Comparison of ENCODE assay signal across 8 cellular contexts in genomic region chr12:122527478-122527944, GRCh38. TPM values are rescaled to one million over a fixed set of nuclear protein-coding genes. Genes with fewer than 3 reads are reported as not detected.
A peak's percentile ranks its signal among the peaks of the same experiment; 100 is the strongest.
DNase-seq lines count a peak whose midpoint lies in the region; ATAC-seq and TF ChIP-seq lines count a peak whose summit lies in the region.

No MANE protein-coding gene starts in this region.

- H3K27ac ChIP-seq in DND-41 (ENCODE audit: low read length) (peak overlapping the region; percentile 97), KMS-11 (peak overlapping the region; percentile 100), WERI-Rb-1 (peak overlapping the region; percentile 96), gastroesophageal sphincter (peak overlapping the region; percentile 24 to 98 (median 93))

- H3K27me3 ChIP-seq in DND-41 (ENCODE audit: insufficient read depth, low read length, poor library complexity), result no peaks in the 10 kb centered on the region
- no peaks in the 10 kb centered on the region for H3K27me3 ChIP-seq in KMS-11 (ENCODE audit: insufficient read depth, low read depth)
- no peaks in the 10 kb centered on the region for H3K27me3 ChIP-seq in WERI-Rb-1 (ENCODE audit: insufficient read depth, low read depth, severe bottlenecking)
- no peaks in the 10 kb centered on the region for H3K27me3 ChIP-seq in gastroesophageal sphincter

- WGBS in gastroesophageal sphincter (ENCODE audit: low coverage in 1 of 2), 2 donors, result 0 to 1% methylated on average over 17 to 21 of the region's 21 CpGs

- H3K9ac ChIP-seq in DND-41 (ENCODE audit: low read depth, low read length) (peak overlapping the region; percentile 76), KMS-11 (peak overlapping the region; percentile 100; the same call in 1 of the 2 replicates)

- ATAC-seq in DND-41 (ENCODE audit: insufficient read depth, low read depth) (peak; percentile 15; the same call in 1 of the 3 replicates), gastroesophageal sphincter (no peak), HG03342 (IDR thresholded peaks at IDR 0.05; ENCODE audit: unreplicated experiment) (no peak), HG03565 (IDR thresholded peaks at IDR 0.05; ENCODE audit: unreplicated experiment) (no peak), GM18870 (IDR thresholded peaks at IDR 0.05; ENCODE audit: unreplicated experiment) (no peak)

- H3K4me3 ChIP-seq in DND-41 (ENCODE audit: low read depth in 1 of 2, low read length in 2 of 2) (peak overlapping the region; percentile 71 to 81), KMS-11 (IDR thresholded peaks at IDR 0.05; ENCODE audit: insufficient read depth, low read depth, low read length) (no peak overlapping the region), WERI-Rb-1 (ENCODE audit: low read depth, low read length) (peak overlapping the region; percentile 74), gastroesophageal sphincter (peak overlapping the region; percentile 57 to 70), skeletal muscle cell (ENCODE audit: low read depth, low read length) (peak overlapping the region; percentile 92)

- H3K36me3 ChIP-seq in DND-41 (ENCODE audit: insufficient read depth, low read length), result peaks cover 66% of the 10 kb centered on the region
- no peaks in the 10 kb centered on the region for H3K36me3 ChIP-seq in KMS-11 (ENCODE audit: insufficient read depth)
- H3K36me3 ChIP-seq in WERI-Rb-1, result peaks cover 81% of the 10 kb centered on the region
- peaks cover 0 to 6% of the 10 kb centered on the region in 2 donors for H3K36me3 ChIP-seq in gastroesophageal sphincter

- H3K9me3 ChIP-seq in DND-41 (ENCODE audit: insufficient read depth, low read length, severe bottlenecking), result no peaks in the 10 kb centered on the region
- H3K9me3 ChIP-seq in WERI-Rb-1 (ENCODE audit: severe bottlenecking), result no peaks in the 10 kb centered on the region
- no peaks in the 10 kb centered on the region for H3K9me3 ChIP-seq in gastroesophageal sphincter

- TF ChIP-seq POLR2A in gastroesophageal sphincter (IDR thresholded peaks at IDR 0.05), result no peak

- H3K4me2 ChIP-seq in DND-41 (ENCODE audit: insufficient read depth, low read length) (peak overlapping the region; percentile 67), KMS-11 (peak overlapping the region; percentile 82)

- H3K79me2 ChIP-seq in DND-41 (ENCODE audit: insufficient read depth, low read length) (peaks cover 94% of the 10 kb centered on the region), KMS-11 (ENCODE audit: insufficient read depth, low read depth) (peaks cover 78% of the 10 kb centered on the region)

- TF ChIP-seq EP300 in gastroesophageal sphincter (IDR thresholded peaks at IDR 0.05), result no peak

- peaks cover 27% of the 10 kb centered on the region for H4K20me1 ChIP-seq in DND-41 (ENCODE audit: insufficient read depth, low read length)
- H4K20me1 ChIP-seq in KMS-11 (ENCODE audit: insufficient read depth), result 0 out of 2 replicates have a peak, but pooled peaks cover 8% of the 10 kb centered on the region

- peaks cover 54% of the 10 kb centered on the region for H3K4me1 ChIP-seq in DND-41 (ENCODE audit: insufficient read depth, low read length)
- H3K4me1 ChIP-seq in KMS-11 (ENCODE audit: low read depth, poor library complexity, severe bottlenecking), result peaks cover 33% of the 10 kb centered on the region
- peaks cover 19 to 41% (median 29%) of the 10 kb centered on the region in 3 donors for H3K4me1 ChIP-seq in gastroesophageal sphincter

- peak overlapping the region; percentile 95 for H2AFZ ChIP-seq in DND-41 (ENCODE audit: low read depth, low read length)
- H2AFZ ChIP-seq in KMS-11 (ENCODE audit: low read depth), result peak overlapping the region; percentile 34

- DNase-seq in DND-41, result peak; percentile 62
- DNase-seq in WERI-Rb-1, result peak; percentile 13
- DNase-seq in skeletal muscle cell (ENCODE audit: low read depth), result no peak

- no peak for TF ChIP-seq CTCF in DND-41 (IDR thresholded peaks at IDR 0.05; ENCODE audit: borderline replicate concordance, extremely low read depth, low read length, poor library complexity, severe bottlenecking)
- no peak for TF ChIP-seq CTCF in KMS-11 (conservative IDR thresholded peaks at IDR 0.05; ENCODE audit: low read depth, low read length)
- no peak for TF ChIP-seq CTCF in WERI-Rb-1 (IDR thresholded peaks at IDR 0.05; ENCODE audit: low read depth, low read length)
- no peak for TF ChIP-seq CTCF in gastroesophageal sphincter (IDR thresholded peaks at IDR 0.05)

RNA-seq across cellular contexts. Expression of gene KNTC1, which starts 0.5 kb away (rescaled TPM):
- 10 to 100 TPM in 2 of 4 donors, 1 to 10 TPM in 2; 3.5 to 15.9 (median 10.4) TPM for total RNA-seq in gastroesophageal sphincter

RNA-seq across cellular contexts. Expression of gene RSRC2, which starts 0.8 kb away (rescaled TPM):
- total RNA-seq in gastroesophageal sphincter, result 100 to 1,000 TPM in 1 of 4 donors, 10 to 100 TPM in 3; 37.4 to 102 (median 72.0) TPM

RNA-seq across cellular contexts. Expression of gene ZCCHC8, which starts 26.8 kb away (rescaled TPM):
- 10 to 100 TPM; 14.1 to 26.0 (median 20.2) TPM for total RNA-seq in gastroesophageal sphincter
